Comparison of ENCODE assay signal across 6 cellular contexts in genomic region chr10:57775250-57775649, GRCh38.
"Had no signal": no experiment of that assay in that cellular context is flagged by ENCODE, and none has a peak within 500 bp of the region (broad histone marks: within the 10 kb centered on the region; RNA-seq: fewer than 3 reads in every experiment).

No MANE protein-coding gene starts in this region.

- ATAC-seq: HepG2, K562 had no signal

- DNase-seq: IMR-90, KBM-7, KG1 had no signal

- H3K27ac ChIP-seq: HL-60 had no signal

- H3K4me3 ChIP-seq: K562 had no signal
